1 cellular context compared by ENCODE assay signal in genomic region chr6:5782783-5783567, GRCh38.
TF ChIP-seq lines count a peak whose summit lies in the region.

No MANE protein-coding gene starts in this region.

TF ChIP-seq in WTC11, 78 proteins besides CTCF, POLR2A, EP300 and RAD21 (continued from another document):
- no peak for TF ChIP-seq E2F5 (CRISPR knock-in tag; IDR thresholded peaks at IDR 0.05)
- TF ChIP-seq ATF1 (CRISPR knock-in tag; IDR thresholded peaks at IDR 0.05), result no peak
- no peak for TF ChIP-seq JAZF1 (CRISPR knock-in tag; IDR thresholded peaks at IDR 0.05)
